Comparison of ENCODE assay signal across 8 cellular contexts in genomic region chr3:12868039-12869024, GRCh38. TPM values are rescaled to one million over a fixed set of nuclear protein-coding genes. Genes with fewer than 3 reads are reported as not detected.
DNase-seq lines count a peak whose midpoint lies in the region; ATAC-seq, FAIRE-seq and TF ChIP-seq lines count a peak whose summit lies in the region.

No MANE protein-coding gene starts in this region.

- peak; percentile 98 to 99 for TF ChIP-seq RAD21 in K562 (CRISPR knock-in tag; conservative IDR thresholded peaks at IDR 0.05 in 1 of 2, IDR thresholded peaks at IDR 0.05 in 1 of 2)

- H3K4me1 ChIP-seq in K562 (replicated peaks in 1 of 2; ENCODE audit: control insufficient read depth in 2 of 2, insufficient read depth in 2 of 2, low read length in 2 of 2) = peaks cover 8 to 22% of the 10 kb centered on the region in 2 experiments

- no peaks in the 10 kb centered on the region for H3K79me2 ChIP-seq in K562 (ENCODE audit: control insufficient read depth, insufficient read depth, low read length)

- H3K4me2 ChIP-seq in K562 (ENCODE audit: insufficient read depth, low read length) = peak overlapping the region; percentile 94

- ATAC-seq in HG02678 (IDR thresholded peaks at IDR 0.05; ENCODE audit: unreplicated experiment) (peak; percentile 69), K562 (peak; percentile 89), HG03457 (IDR thresholded peaks at IDR 0.05; ENCODE audit: unreplicated experiment) (no peak)

- in situ Hi-C loops in K562 (cut with MboI) = no loop called here

- POLR2A ChIA-PET in K562 (lab: Yijun Ruan, JAX) = interaction anchor here (0.6 to 2.4 kb wide), 14 partner anchors 10 to 749 kb away, joined by 3 to 10 read pairs (median 4); partner anchors contain the start of gene RPL32

- H3K27me3 ChIP-seq in K562 (ENCODE audit: control insufficient read depth in 2 of 2, insufficient read depth in 2 of 2, low read length in 2 of 2) = no peaks in the 10 kb centered on the region

- intact Hi-C loops in K562 (cut with micrococcal nuclease) = loop anchor here (1.0 kb wide), 3 partner anchors 10 to 116 kb away; no protein-coding TSS in a partner anchor

- no TSS peak for BruUV-seq in K562 (replicated peaks; lab: Mats Ljungman, UMichigan)

- TF ChIP-seq POLR2A in K562 (conservative IDR thresholded peaks at IDR 0.05) = peak; percentile 69

- TF ChIP-seq CTCF in GM12872 (IDR thresholded peaks at IDR 0.05; ENCODE audit: insufficient read depth, low read depth, low read length) = peak; percentile 96
- TF ChIP-seq CTCF in K562 (IDR thresholded peaks at IDR 0.05 in 2 of 3, conservative IDR thresholded peaks at IDR 0.05 in 1 of 3; ENCODE audit: insufficient read depth in 2 of 3, low read depth in 1 of 3, low read length in 3 of 3) = peak; percentile 92 to 98 (median 96)
- TF ChIP-seq CTCF in retinal pigment epithelial cell (conservative IDR thresholded peaks at IDR 0.05; ENCODE audit: low read depth, low read length) = peak; percentile 97

- peaks cover 10% of the 10 kb centered on the region for H3K9me3 ChIP-seq in K562 (replicated peaks; ENCODE audit: control insufficient read depth, insufficient read depth, low read depth, low read length)

- FAIRE-seq in K562 (lab: Jason Lieb, UNC) = peak; percentile 95

- no peaks in the 10 kb centered on the region for H4K20me1 ChIP-seq in K562 (replicated peaks; ENCODE audit: control insufficient read depth, insufficient read depth, low read length)

- H3K4me3 ChIP-seq in K562 (peak overlapping the region; percentile 47), retinal pigment epithelial cell (ENCODE audit: low read length) (peak overlapping the region; percentile 30)

- H3K36me3 ChIP-seq in K562 (ENCODE audit: control insufficient read depth, insufficient read depth, low read length) = no peaks in the 10 kb centered on the region

- 5% methylated on average over 45 of the region's 45 CpGs for WGBS in K562 (ENCODE audit: insufficient coverage, low coverage, missing lambda C conversion rate)

- H3K27ac ChIP-seq in K562 (ENCODE audit: extremely low read depth, low read depth, low read length) = peak overlapping the region; percentile 79

- peak overlapping the region; percentile 97 for H2AFZ ChIP-seq in K562 (ENCODE audit: low read depth, low read length)

- no peaks in the 10 kb centered on the region for H3K9me1 ChIP-seq in K562 (ENCODE audit: control insufficient read depth, insufficient read depth, low read length)

- H3K9ac ChIP-seq in K562 (ENCODE audit: insufficient read depth in 1 of 2, low read depth in 2 of 2, low read length in 2 of 2) = peak overlapping the region; percentile 79 to 88

- peak; percentile 45 for TF ChIP-seq EP300 in K562 (IDR thresholded peaks at IDR 0.05; ENCODE audit: low read length)

- CTCF ChIA-PET in K562 (lab: Yijun Ruan, JAX; ENCODE audit: low intra/inter-chr PET ratio) = interaction anchor here (0.6 to 3.1 kb wide), 5 partner anchors 23 to 415 kb away, joined by 3 to 42 read pairs (median 4); partner anchors contain the start of gene RPL32

- peak; percentile 55 to 61 for DNase-seq in NCI-H1930 (lab: John Stamatoyannopoulos, UW)
- peak; percentile 44 for DNase-seq in T-helper 9 cell
- peak; percentile 85 to 97 (median 86) for DNase-seq in K562 (ENCODE audit: extremely low read depth in 1 of 4, low spot score in 3 of 4)
- peak; percentile 82 to 87 for DNase-seq in hippocampal formation (lab: John Stamatoyannopoulos, UW)
- DNase-seq in retinal pigment epithelial cell (ENCODE audit: low read depth) = peak; percentile 51

TF ChIP-seq in K562, 482 proteins besides CTCF, POLR2A, EP300 and RAD21 (continues in another document):
- TF ChIP-seq FOXJ2 (tag; IDR thresholded peaks at IDR 0.05) (no peak), ATF3 (IDR thresholded peaks at IDR 0.05) (peak; percentile 98), ATF3 (CRISPR knock-in tag; conservative IDR thresholded peaks at IDR 0.05) (no peak; the same call in none of the 2 replicates), ZBTB9 (CRISPR knock-in tag; IDR thresholded peaks at IDR 0.05) (peak; percentile 58; the same call in 1 of the 2 replicates), RCOR1 (IDR thresholded peaks at IDR 0.05; ENCODE audit: borderline replicate concordance in 1 of 2, low read depth in 2 of 2, low read length in 2 of 2) (peak in 1 of 2 experiments; percentile 86; a peak in 2 of 4 replicates), ETV5 (CRISPR knock-in tag; IDR thresholded peaks at IDR 0.05; ENCODE audit: low read depth) (peak; percentile 74), ZBED1 (IDR thresholded peaks at IDR 0.05) (0 out of 2 replicates have a peak, but pooled peaks have one; percentile 45), ZNF316 (IDR thresholded peaks at IDR 0.05) (0 out of 2 replicates have a peak, but pooled peaks have one; percentile 33), NELFE (IDR thresholded peaks at IDR 0.05; ENCODE audit: insufficient read depth, insufficient read length) (no peak), SMARCA4 (IDR thresholded peaks at IDR 0.05) (peak; percentile 85; the same call in 1 of the 2 replicates), ZNF511 (CRISPR knock-in tag; IDR thresholded peaks at IDR 0.05) (peak; percentile 89; the same call in 1 of the 2 replicates), BRF2 (IDR thresholded peaks at IDR 0.05; ENCODE audit: borderline replicate concordance, insufficient read depth, insufficient read length) (no peak)

RNA-seq across cellular contexts. Expression of gene RPL32, which starts 27.0 kb away (rescaled TPM):
- 321 and 449 TPM in 2 replicates for total RNA-seq in K562 (2011; cell fraction: chromatin; rRNA removed; ENCODE audit: low replicate concordance)
- 553 and 562 TPM in 2 replicates for total RNA-seq in K562 (2011; cell fraction: nucleolus; rRNA removed)
- 913 and 2,354 TPM in 2 replicates for total RNA-seq in K562 (2011; cell fraction: nucleoplasm; rRNA removed)
- total RNA-seq in K562 (2014; rRNA removed) = 3,132 and 3,347 TPM in 2 replicates
- 4,513 and 4,632 TPM in 2 replicates for total RNA-seq in K562 (2014; rRNA removed; fragmentation: Illumina TruSeq; extraction: Trizol)
- 4,527 and 4,779 TPM in 2 replicates for total RNA-seq in K562 (2015; rRNA removed; fragmentation: Illumina TruSeq; extraction: Trizol)
- 2,738 and 3,009 TPM in 2 replicates for total RNA-seq in K562 (2021)
- 4,861 and 5,231 TPM in 2 replicates for polyA plus RNA-seq in K562 (2011; rRNA removed)
- polyA plus RNA-seq in K562 (2011; cell fraction: cytosol; rRNA removed) = 2,530 and 2,776 TPM in 2 replicates
- 1,377 and 2,422 TPM in 2 replicates for polyA plus RNA-seq in K562 (2011; cell fraction: nucleus; rRNA removed)
- polyA plus RNA-seq in K562 (2012) = 4,850 and 6,211 TPM in 2 replicates
- 5,815 and 6,200 TPM in 2 replicates for polyA plus RNA-seq in K562 (2014; fragmentation: Illumina TruSeq; extraction: Trizol)
- polyA plus RNA-seq in K562 (2014; fragmentation: Nextera tagmentation; extraction: Ambion mirVana) = 1,000 to 10,000 TPM; 3,469 to 4,286 TPM
- 4,142 and 5,104 TPM in 2 replicates for polyA plus RNA-seq in K562 (2014; rRNA removed)
- 3,010 and 3,339 TPM in 2 replicates for polyA minus RNA-seq in K562 (2011; rRNA and poly(A)+ RNA removed)
- 1,491 and 1,656 TPM in 2 replicates for polyA minus RNA-seq in K562 (2011; cell fraction: cytosol; rRNA and poly(A)+ RNA removed)
- 319 and 489 TPM in 2 replicates for polyA minus RNA-seq in K562 (2011; cell fraction: nucleus; rRNA and poly(A)+ RNA removed)
